14 cellular contexts compared by ENCODE assay signal in genomic region chr2:217666338-217666737, GRCh38.
DNase-seq lines count a peak whose midpoint lies in the region; ATAC-seq and TF ChIP-seq lines count a peak whose summit lies in the region.
"Had no signal": no experiment of that assay in that cellular context is flagged by ENCODE, and none has a peak within 500 bp of the region (broad histone marks: within the 10 kb centered on the region; RNA-seq: fewer than 3 reads in every experiment).

No MANE protein-coding gene starts in this region.

- no peak overlapping the region for H3K27ac Mint-ChIP-seq in activated T-helper 17 cell treated with anti-CD3 and anti-CD28 coated beads, Interleukin-2, amount 50 U/mL, for 72 hours
- H3K27ac Mint-ChIP-seq in T-cell = no peak overlapping the region
- H3K27ac Mint-ChIP-seq: activated CD8-positive, alpha-beta memory T cell treated with anti-CD3 and anti-CD28 coated beads, Interleukin-2, amount 10 ng/mL, durations not matched to agents 7 days and 5 days; GM23338 had no signal

- no peak for TF ChIP-seq CTCF in GM13977 (IDR thresholded peaks at IDR 0.05; ENCODE audit: extremely low read depth, insufficient read depth, missing control alignments)

- H3K36me3 Mint-ChIP-seq in activated T-helper 17 cell treated with anti-CD3 and anti-CD28 coated beads, Interleukin-2, amount 50 U/mL, for 72 hours (ENCODE audit: low read depth) = no peaks in the 10 kb centered on the region
- H3K36me3 Mint-ChIP-seq in T-cell = no peaks in the 10 kb centered on the region

- in situ Hi-C loops in GM13977 (cut with MboI; ENCODE audit: low pct_unique_long_range_greater_than_20kb, low sequenced_read_pairs, unreplicated experiment) = no loop called here

- peaks cover 4% of the 10 kb centered on the region for H3K4me1 Mint-ChIP-seq in activated T-helper 17 cell treated with anti-CD3 and anti-CD28 coated beads, Interleukin-2, amount 50 U/mL, for 72 hours
- H3K4me1 Mint-ChIP-seq in T-cell = peaks cover 0 to 2% (median under 1%) of the 10 kb centered on the region in 3 donors
- H3K4me1 Mint-ChIP-seq: activated CD8-positive, alpha-beta memory T cell treated with anti-CD3 and anti-CD28 coated beads, Interleukin-2, amount 10 ng/mL, durations not matched to agents 7 days and 5 days; GM23338 had no signal

- DNase-seq in AG08395 (ENCODE audit: low spot score) (peak; percentile 66), GM13977 (ENCODE audit: low spot score) (peak; percentile 34), hepatic stellate cell (ENCODE audit: low spot score) (peak; percentile 22), T-cell (no peak)
- DNase-seq: activated CD8-positive, alpha-beta memory T cell treated with anti-CD3 and anti-CD28 coated beads, Interleukin-2, amount 10 ng/mL, durations not matched to agents 7 days and 5 days; DMS153; NK-92 treated with Interleukin-12 subunit alpha and Interleukin-12 subunit beta, amount 100 ng/mL, for 24 hours; ovary; SIG-M5 had no signal

- H3K9me3 Mint-ChIP-seq in activated T-helper 17 cell treated with anti-CD3 and anti-CD28 coated beads, Interleukin-2, amount 50 U/mL, for 72 hours = peaks cover 3% of the 10 kb centered on the region
- H3K9me3 Mint-ChIP-seq in T-cell = no peaks in the 10 kb centered on the region
- H3K9me3 Mint-ChIP-seq: GM23338 had no signal

- peaks cover 3% of the 10 kb centered on the region for H3K27me3 Mint-ChIP-seq in activated T-helper 17 cell treated with anti-CD3 and anti-CD28 coated beads, Interleukin-2, amount 50 U/mL, for 72 hours
- peaks cover 0 to 4% of the 10 kb centered on the region in 2 donors for H3K27me3 Mint-ChIP-seq in T-cell
- H3K27me3 Mint-ChIP-seq: activated CD8-positive, alpha-beta memory T cell treated with anti-CD3 and anti-CD28 coated beads, Interleukin-2, amount 10 ng/mL, durations not matched to agents 7 days and 5 days had no signal

- peak; percentile 64 for ATAC-seq in activated T-helper 17 cell treated with anti-CD3 and anti-CD28 coated beads, Interleukin-2, amount 50 U/mL, for 72 hours (replicated peaks)
- no peak for ATAC-seq in HG03175 (IDR thresholded peaks at IDR 0.05; ENCODE audit: unreplicated experiment)
- no peak for ATAC-seq in GM21619 (IDR thresholded peaks at IDR 0.05; ENCODE audit: unreplicated experiment)
- ATAC-seq in HG03135 (IDR thresholded peaks at IDR 0.05; ENCODE audit: unreplicated experiment) = no peak
- no peak for ATAC-seq in T-cell (replicated peaks in 1 of 4)
- ATAC-seq: activated CD8-positive, alpha-beta memory T cell treated with anti-CD3 and anti-CD28 coated beads, Interleukin-2, amount 10 ng/mL, durations not matched to agents 7 days and 5 days; GM23338 had no signal

- CTCF ChIA-PET in T-cell (lab: Charles Lee) = no interaction called here

- POLR2A ChIA-PET in T-cell (lab: Charles Lee) = no interaction called here

- H3K4me3 Mint-ChIP-seq in activated T-helper 17 cell treated with anti-CD3 and anti-CD28 coated beads, Interleukin-2, amount 50 U/mL, for 72 hours = no peak overlapping the region
- no peak overlapping the region for H3K4me3 Mint-ChIP-seq in T-cell
- H3K4me3 Mint-ChIP-seq: activated CD8-positive, alpha-beta memory T cell treated with anti-CD3 and anti-CD28 coated beads, Interleukin-2, amount 10 ng/mL, durations not matched to agents 7 days and 5 days; GM23338 had no signal

Comparison
In these comparisons a context has a peak if more than half of its experiments do, and no peak if none do; other contexts are left out.
1. DNase-seq: peak in AG08395 (single experiment), GM13977 (single experiment) and hepatic stellate cell (single experiment); none in T-cell (0 of 34).